In the genomic region with DNA sequence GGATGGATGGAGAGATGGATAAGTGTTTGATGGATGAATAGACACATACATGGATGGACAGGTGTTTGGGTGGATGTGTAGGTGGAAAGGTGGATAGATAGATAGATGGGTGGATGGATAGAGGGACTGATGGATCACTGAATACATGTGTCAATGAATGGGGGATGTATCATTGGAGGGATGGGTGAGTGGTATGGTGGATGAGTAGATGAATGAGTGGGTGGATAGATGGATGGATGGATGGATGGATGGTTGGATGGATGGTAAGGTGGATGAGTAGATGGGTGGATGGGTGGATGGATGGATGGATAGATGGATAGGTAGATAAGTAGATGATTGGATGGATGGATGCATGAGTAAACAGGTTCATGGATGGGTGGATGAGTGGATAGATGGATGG, we compare ENCODE assay signal across 19 cellular contexts.
"Had no signal": no experiment of that assay in that cellular context is flagged by ENCODE, and none has a peak within 500 bp of the region (broad histone marks: within the 10 kb centered on the region; RNA-seq: fewer than 3 reads in every experiment).

No MANE protein-coding gene starts in this region.

- FAIRE-seq: RCC 7860 had no signal

- H3K36me3 ChIP-seq: SJSA1 had no signal

- DNase-seq: KBM-7, NCI-H1092 treated with DMSO at 0.1 percent for 48 hours, NCI-H1436 treated with DMSO at 0.1 percent for 48 hours, NCI-H1694, NCI-H1930, NCI-H2081 treated with DMSO at 0.1 percent for 48 hours, NCI-H2171, NCI-H226, NCI-H446, NCI-H510A, NCI-H524 treated with DMSO at 0.1 percent for 48 hours, NCI-H69, NCI-H774, Right ventricle myocardium superior, RPMI8226, SIG-M5 had no signal

- H3K9me3 ChIP-seq: SJSA1 had no signal

- H3K27ac ChIP-seq: SJSA1, SK-N-MC had no signal

- H3K4me3 ChIP-seq: SJSA1, SK-N-MC had no signal

- H3K4me1 ChIP-seq: SJSA1 had no signal

- H3K27me3 ChIP-seq: SJSA1 had no signal
